ENCODE assay signal across 9 cellular contexts in the genomic region with DNA sequence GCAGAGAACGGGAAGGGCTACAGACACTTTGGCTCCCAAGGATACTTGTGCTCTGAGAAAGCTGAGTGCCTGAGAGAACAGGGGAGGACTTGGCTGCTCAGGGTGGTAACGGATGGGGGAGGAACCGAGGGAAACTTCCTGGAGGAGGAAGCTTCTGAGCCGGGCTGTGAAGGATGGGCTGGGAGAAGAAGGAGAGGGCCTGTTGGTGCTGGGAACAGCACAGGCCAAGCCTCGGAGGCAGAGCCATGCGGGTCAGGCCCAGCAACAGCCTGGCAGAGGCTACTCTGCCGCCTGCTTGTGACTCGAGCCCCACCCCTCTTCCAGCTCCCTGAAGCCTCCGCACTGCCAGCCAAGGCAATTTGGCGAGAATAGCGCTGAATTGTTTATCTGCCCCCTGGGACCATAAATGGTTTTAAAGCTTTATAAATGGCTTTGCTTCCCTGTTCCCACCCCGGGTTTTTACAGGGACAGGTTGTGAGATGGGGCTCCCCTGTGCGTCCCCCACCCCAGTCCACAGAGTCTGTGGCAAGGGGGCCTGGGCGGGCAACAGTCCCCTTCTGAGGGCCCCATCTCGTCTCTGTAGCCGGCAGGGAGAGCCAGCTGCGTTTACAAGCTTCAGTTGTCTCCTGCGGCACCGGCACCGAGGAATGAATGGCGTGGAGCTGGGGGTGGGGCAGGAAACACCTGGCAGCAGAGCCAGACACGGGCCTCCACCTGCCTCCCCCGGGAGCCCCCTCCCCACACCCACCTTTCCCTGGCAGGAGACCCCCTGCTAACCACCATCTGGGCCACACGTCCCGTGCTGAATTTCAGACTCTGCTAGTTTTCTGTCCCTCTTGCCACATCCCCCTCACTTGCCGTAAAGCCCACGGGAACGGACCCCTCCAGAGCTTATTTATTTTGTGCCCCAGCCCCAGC. TPM values are rescaled to one million over a fixed set of nuclear protein-coding genes. Genes with fewer than 3 reads are reported as not detected.
DNase-seq lines count a peak whose midpoint lies in the region; ATAC-seq and TF ChIP-seq lines count a peak whose summit lies in the region.
"Had no signal": no experiment of that assay in that cellular context is flagged by ENCODE, and none has a peak within 500 bp of the region (broad histone marks: within the 10 kb centered on the region; RNA-seq: fewer than 3 reads in every experiment).

No MANE protein-coding gene starts in this region.

- ATAC-seq in HG03469 (IDR thresholded peaks at IDR 0.05; ENCODE audit: unreplicated experiment) (no peak), HG03460 (IDR thresholded peaks at IDR 0.05; ENCODE audit: unreplicated experiment) (no peak), omental fat pad (ENCODE audit: low FRiP score) (no peak)

- DNase-seq in HEK293T (ENCODE audit: extremely low spot score) (peak; percentile 52), NCI-H2171 treated with DMSO at 0.1 percent for 48 hours (lab: John Stamatoyannopoulos, UW) (peak; percentile 99), dorsolateral prefrontal cortex (no peak), retina (peak; percentile 75), omental fat pad (ENCODE audit: low spot score) (no peak)
- no peak for DNase-seq in stimulated activated naive CD4-positive, alpha-beta T cell (lab: John Stamatoyannopoulos, UW)
- DNase-seq: activated gamma-delta T cell had no signal

- peaks cover 0 to 7% (median 0%) of the 10 kb centered on the region in 45 donors for H3K27me3 ChIP-seq in dorsolateral prefrontal cortex

- H3K4me3 ChIP-seq in dorsolateral prefrontal cortex: peak overlapping the region in 1 of 59 donors; percentile 11

- POLR2A ChIA-PET in HEK293T (lab: Yijun Ruan, JAX): no interaction called here

- intact Hi-C loops in dorsolateral prefrontal cortex (cut with DNase I): no loop called here

- CTCF ChIA-PET in HEK293T (lab: Yijun Ruan, JAX): interaction anchor here (0.7 kb wide), 1 partner anchor 36 kb away, joined by 3 read pairs; no protein-coding TSS in a partner anchor

- H3K27ac ChIP-seq in dorsolateral prefrontal cortex: peak overlapping the region in 31 of 59 donors; percentile 2 to 71 (median 37)

- no peak for TF ChIP-seq CTCF in dorsolateral prefrontal cortex (IDR thresholded peaks at IDR 0.05 in 54 of 56, conservative IDR thresholded peaks at IDR 0.05 in 2 of 56; ENCODE audit: low read depth in 1 of 56, partially characterized antibody in 56 of 56)
- TF ChIP-seq CTCF in omental fat pad (IDR thresholded peaks at IDR 0.05): no peak

TF ChIP-seq in HEK293T, 16 proteins besides CTCF, POLR2A, EP300 and RAD21:
- no peak for TF ChIP-seq ELF4 (IDR thresholded peaks at IDR 0.05)
- TF ChIP-seq NFRKB (IDR thresholded peaks at IDR 0.05): no peak
- no peak for TF ChIP-seq LEF1 (IDR thresholded peaks at IDR 0.05; ENCODE audit: borderline replicate concordance)
- no peak for TF ChIP-seq SP1 (IDR thresholded peaks at IDR 0.05)
- TF ChIP-seq PKNOX1 (IDR thresholded peaks at IDR 0.05): 0 out of 2 replicates have a peak, but pooled peaks have one; percentile 11
- no peak for TF ChIP-seq FOXM1 (IDR thresholded peaks at IDR 0.05; ENCODE audit: borderline replicate concordance)
- TF ChIP-seq CTBP1 (IDR thresholded peaks at IDR 0.05; ENCODE audit: borderline replicate concordance): no peak; the same call in 1 of the 2 replicates
- no peak for TF ChIP-seq FOXK2 (IDR thresholded peaks at IDR 0.05)

RNA-seq across cellular contexts. Expression of gene FAM163B, which starts 24.4 kb away (rescaled TPM):
- total RNA-seq in dorsolateral prefrontal cortex (100 to 1,000 TPM in 78 of 120 experiments, 10 to 100 TPM in 42; 34.8 to 183 (median 111) TPM), omental fat pad (not detected)

RNA-seq across cellular contexts. Expression of gene ADAMTSL2, which starts 50.3 kb away (rescaled TPM):
- total RNA-seq in dorsolateral prefrontal cortex: 10 to 100 TPM in 118 of 120 experiments, 1 to 10 TPM in 2; 9.6 to 24.0 (median 15.4) TPM
- 1 to 10 TPM in 3 of 4 donors, under 1 TPM in 1; 0.63 to 4.7 (median 1.4) TPM for total RNA-seq in omental fat pad

RNA-seq across cellular contexts. Expression of gene DBH, which starts 51.3 kb away (rescaled TPM):
- total RNA-seq in dorsolateral prefrontal cortex (1 to 10 TPM in 98 of 120 experiments, under 1 TPM in 22; 0.32 to 4.4 (median 1.7) TPM), omental fat pad (under 1 TPM in 1 of 4 donors, not detected in 3; 0.19 TPM)

Comparison
In these comparisons a context has a peak if more than half of its experiments do, and no peak if none do; other contexts are left out.
1. DNase-seq: peak in HEK293T (single experiment), NCI-H2171 treated with DMSO at 0.1 percent for 48 hours (single experiment) and retina (single experiment); none in dorsolateral prefrontal cortex (0 of 10), stimulated activated naive CD4-positive, alpha-beta T cell (0 of 6) and omental fat pad (single experiment).
2. RNA of gene FAM163B, which starts 24.4 kb away (total RNA-seq): 34.8 to 183 TPM in dorsolateral prefrontal cortex; not detected in omental fat pad; every median in the first group is over 10 times any median in the second.